In genomic region chr1:207993477-207994445, GRCh38 we compare ENCODE assay signal across 10 cellular contexts.
DNase-seq lines count a peak whose midpoint lies in the region; ATAC-seq and TF ChIP-seq lines count a peak whose summit lies in the region.
"Had no signal": no experiment of that assay in that cellular context is flagged by ENCODE, and none has a peak within 500 bp of the region (broad histone marks: within the 10 kb centered on the region; RNA-seq: fewer than 3 reads in every experiment).

No MANE protein-coding gene starts in this region.

- H4K20me1 ChIP-seq in fibroblast of lung (ENCODE audit: control insufficient read depth, extremely low read depth, insufficient read depth, low read length), result no peaks in the 10 kb centered on the region

- H3K4me1 ChIP-seq in heart right ventricle, result peaks cover 0 to 8% (median 4%) of the 10 kb centered on the region in 9 donors
- peaks cover 4% of the 10 kb centered on the region for H3K4me1 ChIP-seq in left ventricle myocardium inferior
- H3K4me1 ChIP-seq in fibroblast of lung (ENCODE audit: control insufficient read depth, extremely low read depth, insufficient read depth, low read length), result no peaks in the 10 kb centered on the region
- H3K4me1 ChIP-seq in vagina, result peaks cover 6% of the 10 kb centered on the region
- H3K4me1 ChIP-seq: Caco-2 had no signal

- ATAC-seq in heart right ventricle (no peak), HG03520 (IDR thresholded peaks at IDR 0.05; ENCODE audit: unreplicated experiment) (no peak)

- H3K27me3 ChIP-seq in heart right ventricle, result no peaks in the 10 kb centered on the region
- no peaks in the 10 kb centered on the region for H3K27me3 ChIP-seq in left ventricle myocardium inferior (ENCODE audit: low read depth)
- H3K27me3 ChIP-seq in fibroblast of lung (ENCODE audit: control insufficient read depth, insufficient read depth, low read length), result peaks cover 7% of the 10 kb centered on the region
- no peaks in the 10 kb centered on the region for H3K27me3 ChIP-seq in vagina

- WGBS in heart right ventricle, 2 donors, result 81 to 87% methylated on average over 5 of the region's 5 CpGs

- TF ChIP-seq POLR2A in vagina (IDR thresholded peaks at IDR 0.05), result no peak

- no peak overlapping the region for H3K9ac ChIP-seq in fibroblast of lung (ENCODE audit: insufficient read depth, low read length)

- H3K36me3 ChIP-seq in heart right ventricle (no peaks in the 10 kb centered on the region), left ventricle myocardium inferior (no peaks in the 10 kb centered on the region), fibroblast of lung (ENCODE audit: control insufficient read depth, insufficient read depth, low read length) (no peaks in the 10 kb centered on the region), vagina (no peaks in the 10 kb centered on the region)

- no peak for DNase-seq in heart right ventricle
- DNase-seq in left ventricle myocardium inferior, result no peak
- DNase-seq in NCI-H82 treated with DMSO at 0.1 percent for 48 hours (lab: John Stamatoyannopoulos, UW; ENCODE audit: unreplicated experiment), result peak; percentile 9
- DNase-seq in fibroblast of lung (ENCODE audit: low read depth in 2 of 2), result peak in 1 of 2 donors; percentile 10
- DNase-seq in vagina (ENCODE audit: extremely low spot score in 2 of 2), result peak; percentile 52 to 77
- DNase-seq in NCI-H2081 (lab: John Stamatoyannopoulos, UW), result no peak
- no peak for DNase-seq in NCI-H1092 (lab: John Stamatoyannopoulos, UW)
- DNase-seq: Caco-2, SHP77 had no signal

- TF ChIP-seq CTCF in heart right ventricle (IDR thresholded peaks at IDR 0.05) (peak in 5 of 9 donors; percentile 15 to 37 (median 21)), left ventricle myocardium inferior (IDR thresholded peaks at IDR 0.05; ENCODE audit: borderline replicate concordance) (no peak), fibroblast of lung (conservative IDR thresholded peaks at IDR 0.05 in 1 of 2, IDR thresholded peaks at IDR 0.05 in 1 of 2; ENCODE audit: low read depth in 1 of 2, low read length in 2 of 2) (peak; percentile 40 to 43), vagina (IDR thresholded peaks at IDR 0.05) (no peak)

- H3K4me3 ChIP-seq in heart right ventricle (no peak overlapping the region), left ventricle myocardium inferior (no peak overlapping the region), fibroblast of lung (replicated peaks in 1 of 4; ENCODE audit: control extremely low read depth in 1 of 4, insufficient read depth in 1 of 4, low read depth in 3 of 4, low read length in 4 of 4) (no peak overlapping the region), vagina (no peak overlapping the region)

- no peak overlapping the region for H2AFZ ChIP-seq in fibroblast of lung (ENCODE audit: low read length)

- H3K79me2 ChIP-seq in fibroblast of lung (ENCODE audit: control insufficient read depth, insufficient read depth, low read length), result no peaks in the 10 kb centered on the region

- no peak overlapping the region for H3K27ac ChIP-seq in heart right ventricle
- H3K27ac ChIP-seq in left ventricle myocardium inferior (replicated peaks), result no peak overlapping the region
- H3K27ac ChIP-seq in fibroblast of lung (ENCODE audit: insufficient read depth, low read length), result no peak overlapping the region
- no peak overlapping the region for H3K27ac ChIP-seq in vagina

- no peak overlapping the region for H3K4me2 ChIP-seq in fibroblast of lung (ENCODE audit: extremely low read depth, insufficient read depth, low read length)

- peaks cover 0 to 8% (median 0%) of the 10 kb centered on the region in 11 donors for H3K9me3 ChIP-seq in heart right ventricle
- H3K9me3 ChIP-seq in left ventricle myocardium inferior (replicated peaks), result peaks cover 10% of the 10 kb centered on the region
- H3K9me3 ChIP-seq in fibroblast of lung (ENCODE audit: control insufficient read depth, insufficient read depth, low read depth, low read length), result no peaks in the 10 kb centered on the region
- no peaks in the 10 kb centered on the region for H3K9me3 ChIP-seq in vagina
- H3K9me3 ChIP-seq: Caco-2 had no signal

- intact Hi-C loops in heart right ventricle (cut with DNase I), result loop anchor here in 1 of 10 donors (10.0 kb wide), 1 partner anchor 109 kb away; no protein-coding TSS in a partner anchor
- intact Hi-C loops in left ventricle myocardium inferior (cut with micrococcal nuclease), result no loop called here
- intact Hi-C loops in vagina (cut with DNase I), result no loop called here

Comparison
In these comparisons a context has a peak if more than half of its experiments do, and no peak if none do; other contexts are left out.
1. CTCF ChIP-seq: peak in heart right ventricle (5 of 9) and fibroblast of lung (2 of 2); none in left ventricle myocardium inferior (single experiment) and vagina (0 of 3).
2. DNase-seq: peak in NCI-H82 treated with DMSO at 0.1 percent for 48 hours (single experiment) and vagina (2 of 2); none in heart right ventricle (0 of 2), left ventricle myocardium inferior (single experiment), NCI-H2081 (0 of 2) and NCI-H1092 (single experiment).